ENCODE assay signal across 12 cellular contexts in the genomic region with DNA sequence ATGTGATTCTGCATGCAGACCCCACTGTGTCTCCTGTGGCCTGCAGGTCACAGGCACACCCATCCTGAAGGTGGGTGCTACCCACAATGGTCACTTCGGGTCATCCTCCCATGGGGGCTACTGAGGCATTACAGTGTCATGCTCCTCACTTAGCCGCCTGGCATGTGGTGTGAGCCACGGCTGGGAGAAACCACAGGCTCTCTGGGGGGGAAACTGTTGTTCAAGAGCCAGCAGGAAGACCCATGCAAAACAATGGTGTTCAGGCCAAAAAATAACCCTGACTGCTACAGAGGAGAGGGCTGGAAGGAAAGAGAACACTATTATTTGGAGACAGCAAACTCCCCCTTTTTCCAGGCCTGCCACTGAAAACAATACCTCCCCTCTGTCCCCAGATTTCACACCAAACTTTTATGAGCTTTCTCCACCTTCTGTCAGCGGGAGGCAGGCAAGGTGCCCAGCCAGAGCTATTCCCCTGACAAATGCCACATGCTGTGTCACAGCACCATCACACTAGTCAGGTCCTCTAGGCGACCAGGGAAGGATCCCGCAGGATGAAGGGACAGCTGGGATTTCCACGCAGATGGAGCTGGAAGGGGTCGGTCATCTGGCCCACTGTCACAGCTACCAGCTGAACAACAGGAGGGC.
DNase-seq lines count a peak whose midpoint lies in the region; ATAC-seq, FAIRE-seq and TF ChIP-seq lines count a peak whose summit lies in the region.
"Had no signal": no experiment of that assay in that cellular context is flagged by ENCODE, and none has a peak within 500 bp of the region (broad histone marks: within the 10 kb centered on the region; RNA-seq: fewer than 3 reads in every experiment).

No MANE protein-coding gene starts in this region.

- no peak for TF ChIP-seq CTCF in astrocyte (IDR thresholded peaks at IDR 0.05; ENCODE audit: insufficient read depth, low read depth, low read length)

- DNase-seq in Right ventricle myocardium inferior (ENCODE audit: missing footprints) (peak; percentile 53), cardiac septum (ENCODE audit: low spot score) (no peak), astrocyte (ENCODE audit: low read depth) (peak; percentile 39), middle frontal gyrus (ENCODE audit: extremely low spot score, low spot score) (no peak)
- no peak for DNase-seq in activated CD8-positive, alpha-beta memory T cell treated with anti-CD3 and anti-CD28 coated beads for 24 hours
- DNase-seq: BE2C; naive thymus-derived CD8-positive, alpha-beta T cell; stimulated activated CD4-positive, alpha-beta T cell treated with anti-CD3 and anti-CD28 coated beads, Interleukin-4, amount 100 ng/mL, for 4 hours had no signal

- peak overlapping the region; percentile 66 for H3K4me2 ChIP-seq in astrocyte (ENCODE audit: low read length)

- H3K9me3 Mint-ChIP-seq in astrocyte (ENCODE audit: unreplicated experiment) = no peaks in the 10 kb centered on the region
- H3K9me3 Mint-ChIP-seq: naive thymus-derived CD8-positive, alpha-beta T cell had no signal

- no peak overlapping the region for H3K4me3 ChIP-seq in astrocyte (ENCODE audit: insufficient read depth, low read depth, low read length)
- H3K4me3 ChIP-seq: uterus had no signal

- no peaks in the 10 kb centered on the region for H3K79me2 ChIP-seq in astrocyte (ENCODE audit: insufficient read depth, low read length)

- no peak for ATAC-seq in Right ventricle myocardium inferior
- ATAC-seq in HG02852 (IDR thresholded peaks at IDR 0.05; ENCODE audit: unreplicated experiment) = no peak
- no peak for ATAC-seq in GM18909 (IDR thresholded peaks at IDR 0.05; ENCODE audit: poor library complexity, unreplicated experiment)
- ATAC-seq: naive thymus-derived CD8-positive, alpha-beta T cell had no signal

- H3K9ac ChIP-seq in astrocyte (ENCODE audit: low read length) = peak overlapping the region; percentile 12

- no peak overlapping the region for H3K4me3 Mint-ChIP-seq in astrocyte (ENCODE audit: unreplicated experiment)
- H3K4me3 Mint-ChIP-seq: naive thymus-derived CD8-positive, alpha-beta T cell had no signal

- H3K36me3 Mint-ChIP-seq in astrocyte (ENCODE audit: low read depth, unreplicated experiment) = no peaks in the 10 kb centered on the region

- H3K27me3 ChIP-seq in astrocyte (ENCODE audit: insufficient read depth, low read length) (peaks cover 3% of the 10 kb centered on the region), layer of hippocampus (ENCODE audit: control insufficient read depth, insufficient read depth, low read length) (no peaks in the 10 kb centered on the region)
- H3K27me3 ChIP-seq: BE2C, uterus had no signal

- FAIRE-seq in astrocyte (lab: Jason Lieb, UNC) = no peak

- H3K36me3 ChIP-seq in astrocyte (ENCODE audit: insufficient read depth, low read length) = no peaks in the 10 kb centered on the region
- H3K36me3 ChIP-seq: BE2C, uterus had no signal

- H2AFZ ChIP-seq in astrocyte (ENCODE audit: low read depth, low read length) = no peak overlapping the region

- intact Hi-C loops in Right ventricle myocardium inferior (cut with DNase I) = loop anchor here (5.0 kb wide), 3 partner anchors 34 to 49 kb away; no protein-coding TSS in a partner anchor
- intact Hi-C loops in cardiac septum (cut with DNase I) = no loop called here

- peaks cover 57% of the 10 kb centered on the region for H4K20me1 ChIP-seq in astrocyte (ENCODE audit: insufficient read depth, low read length)

- peaks cover 33% of the 10 kb centered on the region for H3K4me1 ChIP-seq in astrocyte (ENCODE audit: insufficient read depth, low read length)

- H3K9me3 ChIP-seq in astrocyte (ENCODE audit: insufficient read depth, low read depth, low read length) = no peaks in the 10 kb centered on the region
- H3K9me3 ChIP-seq: BE2C, uterus had no signal

- no peak overlapping the region for H3K27ac Mint-ChIP-seq in astrocyte (ENCODE audit: unreplicated experiment)

- H3K4me1 Mint-ChIP-seq in astrocyte (ENCODE audit: low read depth, unreplicated experiment) = peaks cover 31% of the 10 kb centered on the region

- H3K27ac ChIP-seq in astrocyte (ENCODE audit: low read depth, low read length) (no peak overlapping the region), layer of hippocampus (ENCODE audit: low read depth, low read length) (peak overlapping the region; percentile 59)

- H3K27me3 Mint-ChIP-seq in astrocyte (ENCODE audit: low read depth, unreplicated experiment) = peaks cover 19% of the 10 kb centered on the region
- H3K27me3 Mint-ChIP-seq: naive thymus-derived CD8-positive, alpha-beta T cell had no signal

Comparison
In these comparisons a context has a peak if more than half of its experiments do, and no peak if none do; other contexts are left out.
1. DNase-seq: peak in Right ventricle myocardium inferior (single experiment) and astrocyte (single experiment); none in cardiac septum (single experiment), middle frontal gyrus (single experiment) and activated CD8-positive, alpha-beta memory T cell treated with anti-CD3 and anti-CD28 coated beads for 24 hours (single experiment).